8 cellular contexts compared by ENCODE assay signal in genomic region chr15:62110000-62110851, GRCh38. TPM values are rescaled to one million over a fixed set of nuclear protein-coding genes. Genes with fewer than 3 reads are reported as not detected.
A peak's percentile ranks its signal among the peaks of the same experiment; 100 is the strongest.
DNase-seq lines count a peak whose midpoint lies in the region; ATAC-seq, FAIRE-seq and TF ChIP-seq lines count a peak whose summit lies in the region.

No MANE protein-coding gene starts in this region.

- no peaks in the 10 kb centered on the region for H3K27me3 ChIP-seq in body of pancreas
- H3K27me3 ChIP-seq in neuronal stem cell (ENCODE audit: control insufficient read depth in 3 of 3, insufficient read depth in 3 of 3, low read depth in 1 of 3, low read length in 3 of 3), result peaks cover 0 to 6% (median 0%) of the 10 kb centered on the region in 3 experiments

- H3K4me2 ChIP-seq in neuronal stem cell (ENCODE audit: insufficient read depth, low read length, poor library complexity, severe bottlenecking), result no peak overlapping the region

- DNase-seq in Ammon's horn (ENCODE audit: low spot score) (peak; percentile 26), NCI-H146 (lab: John Stamatoyannopoulos, UW) (peak; percentile 91), body of pancreas (peak; percentile 48 to 62 (median 58)), mucosa of descending colon (peak in 1 of 3 donors; percentile 51), GM12891 (ENCODE audit: insufficient read length, low spot score) (no peak), neuronal stem cell (ENCODE audit: low spot score) (no peak), occipital lobe (lab: John Stamatoyannopoulos, UW) (no peak)
- no peak for DNase-seq in stimulated activated naive CD4-positive, alpha-beta T cell (lab: John Stamatoyannopoulos, UW)

- no peak overlapping the region for H3K4ac ChIP-seq in neuronal stem cell (ENCODE audit: low read length)

- ATAC-seq in body of pancreas, result peak; percentile 18
- ATAC-seq in mucosa of descending colon, result peak; percentile 11

- H2AFZ ChIP-seq in neuronal stem cell (ENCODE audit: low read length), result no peak overlapping the region

- H3K18ac ChIP-seq in neuronal stem cell (ENCODE audit: low read length), result no peak overlapping the region

- H3K14ac ChIP-seq in neuronal stem cell (ENCODE audit: low read length), result no peak overlapping the region

- H3K36me3 ChIP-seq in body of pancreas (replicated peaks in 1 of 2; ENCODE audit: insufficient read depth in 1 of 2, low read depth in 2 of 2) (no peaks in the 10 kb centered on the region), mucosa of descending colon (ENCODE audit: low read depth) (no peaks in the 10 kb centered on the region), neuronal stem cell (replicated peaks in 1 of 2; ENCODE audit: control insufficient read depth in 2 of 2, insufficient read depth in 2 of 2, low read length in 2 of 2) (no peaks in the 10 kb centered on the region)

- TF ChIP-seq CTCF in body of pancreas (IDR thresholded peaks at IDR 0.05), result no peak
- no peak for TF ChIP-seq CTCF in mucosa of descending colon (IDR thresholded peaks at IDR 0.05)

- no peak overlapping the region for H2BK5ac ChIP-seq in neuronal stem cell (ENCODE audit: low read length)

- H3K4me3 ChIP-seq in body of pancreas (no peak overlapping the region), mucosa of descending colon (no peak overlapping the region), neuronal stem cell (ENCODE audit: low read length in 2 of 2) (no peak overlapping the region)

- 44 to 47% methylated on average over 6 of the region's 6 CpGs for WGBS in body of pancreas, 2 donors
- WGBS in neuronal stem cell (ENCODE audit: extremely low coverage in 2 of 2, insufficient read length in 2 of 2, insufficient replicate concordance in 1 of 2), 2 donors, result no CpG with 5 or more reads among the region's 6 CpGs

- H3K27ac ChIP-seq in body of pancreas (peak overlapping the region; percentile 41 to 82 (median 70)), neuronal stem cell (replicated peaks; ENCODE audit: low read length) (no peak overlapping the region)

- intact Hi-C loops in body of pancreas (cut with DNase I) (no loop called here), mucosa of descending colon (cut with DNase I, micrococcal nuclease) (no loop called here)

- no peak overlapping the region for H3K23ac ChIP-seq in neuronal stem cell (ENCODE audit: low read depth, low read length, poor library complexity)

- H4K8ac ChIP-seq in neuronal stem cell (ENCODE audit: low read depth, low read length), result no peak overlapping the region

- no peak for TF ChIP-seq POLR2A in body of pancreas (IDR thresholded peaks at IDR 0.05)
- TF ChIP-seq POLR2A in GM12891 (IDR thresholded peaks at IDR 0.05; ENCODE audit: low read depth, low read length), result no peak

- H3K79me1 ChIP-seq in neuronal stem cell (ENCODE audit: low read depth, low read length), result no peaks in the 10 kb centered on the region

- H3K4me1 ChIP-seq in body of pancreas, result peaks cover 57% of the 10 kb centered on the region
- H3K4me1 ChIP-seq in mucosa of descending colon (ENCODE audit: low read depth), result peaks cover 13% of the 10 kb centered on the region
- no peaks in the 10 kb centered on the region for H3K4me1 ChIP-seq in neuronal stem cell (ENCODE audit: control insufficient read depth in 2 of 2, insufficient read depth in 1 of 2, low read depth in 1 of 2, low read length in 2 of 2)

- no peak overlapping the region for H2BK120ac ChIP-seq in neuronal stem cell (ENCODE audit: low read depth, low read length)

- no peak overlapping the region for H4K91ac ChIP-seq in neuronal stem cell (ENCODE audit: low read depth, low read length, poor library complexity)

- no peak overlapping the region for H2BK15ac ChIP-seq in neuronal stem cell (ENCODE audit: low read length)

- no peak overlapping the region for H3K9ac ChIP-seq in neuronal stem cell (ENCODE audit: low read depth, low read length, poor library complexity)

- FAIRE-seq in GM12891 (lab: Jason Lieb, UNC), result no peak

- H3K9me3 ChIP-seq in body of pancreas (no peaks in the 10 kb centered on the region), mucosa of descending colon (no peaks in the 10 kb centered on the region), neuronal stem cell (replicated peaks in 1 of 2; ENCODE audit: control insufficient read depth in 2 of 2, insufficient read depth in 1 of 2, low read depth in 1 of 2, low read length in 2 of 2) (no peaks in the 10 kb centered on the region)

- no peak overlapping the region for H2AK5ac ChIP-seq in neuronal stem cell (ENCODE audit: low read depth, low read length)

- no peak overlapping the region for H2BK12ac ChIP-seq in neuronal stem cell (ENCODE audit: low read length)

TF ChIP-seq in GM12891, 5 proteins besides CTCF, POLR2A, EP300 and RAD21:
- TF ChIP-seq SPI1 (IDR thresholded peaks at IDR 0.05; ENCODE audit: low read depth, low read length) (no peak), POLR2AphosphoS5 (IDR thresholded peaks at IDR 0.05; ENCODE audit: low read depth, low read length) (no peak), TAF1 (IDR thresholded peaks at IDR 0.05; ENCODE audit: low read depth, low read length) (no peak), POU2F2 (IDR thresholded peaks at IDR 0.05; ENCODE audit: low read depth, low read length) (no peak), PAX5 (IDR thresholded peaks at IDR 0.05; ENCODE audit: insufficient read depth, low read length, severe bottlenecking) (no peak)

RNA-seq across cellular contexts. Expression of gene C2CD4A, which starts 43.4 kb away (rescaled TPM):
- total RNA-seq in body of pancreas, result 1 to 10 TPM; 1.6 to 2.1 TPM
- total RNA-seq in mucosa of descending colon, result 1 to 10 TPM in 1 of 3 donors, under 1 TPM in 2; 0.28 to 1.9 (median 0.29) TPM
- not detected for polyA plus RNA-seq in GM12891 (2012; ENCODE audit: low read depth, missing spikeins)
- not detected for polyA plus RNA-seq in neuronal stem cell (2013, experiment 1 of 2)
- not detected for polyA plus RNA-seq in neuronal stem cell (2013, experiment 2 of 2)
- total RNA-seq in occipital lobe, result 0.16 TPM

RNA-seq across cellular contexts. Expression of gene VPS13C, which starts 50.0 kb away (rescaled TPM):
- 10 to 100 TPM; 67.2 to 68.6 TPM for total RNA-seq in body of pancreas
- total RNA-seq in mucosa of descending colon, result 10 to 100 TPM; 51.0 to 76.1 (median 57.1) TPM
- polyA plus RNA-seq in GM12891 (2012; ENCODE audit: low read depth, missing spikeins), result 13.4 TPM
- 11.5 TPM for polyA plus RNA-seq in neuronal stem cell (2013, experiment 1 of 2)
- 11.7 TPM for polyA plus RNA-seq in neuronal stem cell (2013, experiment 2 of 2)
- total RNA-seq in occipital lobe, result 142 TPM

RNA-seq across cellular contexts. Expression of gene C2CD4B, which starts 54.9 kb away (rescaled TPM):
- total RNA-seq in body of pancreas (100 to 1,000 TPM in 1 of 2 donors, 10 to 100 TPM in 1; 75.8 to 142 TPM), mucosa of descending colon (1 to 10 TPM; 1.5 to 3.7 (median 3.2) TPM), occipital lobe (0.94 TPM)
- polyA plus RNA-seq in GM12891 (2012; ENCODE audit: low read depth, missing spikeins), result not detected
- 0.03 TPM for polyA plus RNA-seq in neuronal stem cell (2013, experiment 1 of 2)
- 0.01 TPM for polyA plus RNA-seq in neuronal stem cell (2013, experiment 2 of 2)

Comparison
In these comparisons a context has a peak if more than half of its experiments do, and no peak if none do; other contexts are left out.
1. DNase-seq: peak in Ammon's horn (single experiment), NCI-H146 (single experiment) and body of pancreas (4 of 4); none in GM12891 (single experiment), stimulated activated naive CD4-positive, alpha-beta T cell (0 of 6), neuronal stem cell (single experiment) and occipital lobe (single experiment).
2. RNA of gene C2CD4B, which starts 54.9 kb away (total RNA-seq): 75.8 to 142 TPM in body of pancreas; 1.5 to 3.7 TPM in mucosa of descending colon and 0.94 TPM in occipital lobe (single experiment); every median in the first group is over 10 times any median in the second.